Comparison of ENCODE assay signal across 7 cellular contexts in the genomic region with DNA sequence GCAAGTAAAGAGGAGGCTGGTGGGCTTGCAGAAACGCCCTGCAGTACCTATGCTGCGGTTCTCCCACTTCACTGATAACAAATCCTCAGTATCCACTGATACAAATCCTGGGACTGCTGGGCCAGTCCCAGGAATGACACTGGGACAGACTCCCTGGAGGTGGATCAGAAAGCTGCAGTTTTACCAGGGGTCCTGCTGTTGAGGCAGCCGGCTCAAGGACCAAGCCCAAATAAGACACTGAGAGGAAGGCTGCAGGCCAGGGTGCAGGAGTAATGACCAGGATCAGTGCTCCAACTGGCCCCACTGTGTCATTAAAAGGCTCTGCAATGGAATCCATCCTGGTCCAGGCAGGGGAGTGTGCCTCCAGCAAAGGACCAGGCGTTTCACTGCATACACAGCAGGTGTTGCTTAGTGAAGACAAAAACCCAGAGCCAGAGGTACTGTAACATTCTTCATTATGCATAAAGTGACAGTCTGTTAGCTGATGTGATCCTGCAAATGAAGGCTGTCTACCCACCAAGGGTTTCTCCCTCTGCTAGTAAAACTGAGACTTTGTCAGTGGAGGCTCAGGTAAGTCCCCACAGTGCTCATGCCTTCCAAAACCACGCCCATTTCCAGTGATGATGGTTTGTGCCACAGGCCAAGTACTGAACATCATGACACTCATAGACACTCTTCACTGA. TPM values are rescaled to one million over a fixed set of nuclear protein-coding genes. Genes with fewer than 3 reads are reported as not detected.
A peak's percentile ranks its signal among the peaks of the same experiment; 100 is the strongest.
DNase-seq lines count a peak whose midpoint lies in the region; ATAC-seq and TF ChIP-seq lines count a peak whose summit lies in the region.

No MANE protein-coding gene starts in this region.

- peaks cover 20% of the 10 kb centered on the region for H3K4me1 ChIP-seq in skeletal muscle satellite cell (ENCODE audit: control insufficient read depth, insufficient read depth, low read length)
- H3K4me1 ChIP-seq in ascending aorta, result peaks cover 3 to 18% of the 10 kb centered on the region in 2 donors

- no peak overlapping the region for H3K27ac ChIP-seq in ascending aorta

- no peak overlapping the region for H3K9ac ChIP-seq in skeletal muscle satellite cell (ENCODE audit: low read depth, low read length)

- peaks cover 26% of the 10 kb centered on the region for H3K36me3 Mint-ChIP-seq in activated naive CD8-positive, alpha-beta T cell treated with anti-CD3 and anti-CD28 coated beads, Interleukin-2, amount 50 U/mL, for 24 hours (ENCODE audit: low read depth)

- H3K9me3 ChIP-seq in skeletal muscle satellite cell (replicated peaks; ENCODE audit: low read length) (no peaks in the 10 kb centered on the region), ascending aorta (no peaks in the 10 kb centered on the region)

- no peaks in the 10 kb centered on the region for H3K9me3 Mint-ChIP-seq in activated naive CD8-positive, alpha-beta T cell treated with anti-CD3 and anti-CD28 coated beads, Interleukin-2, amount 50 U/mL, for 24 hours

- peak overlapping the region; percentile 80 for H3K4me2 ChIP-seq in skeletal muscle satellite cell (ENCODE audit: low read length)

- H3K4me1 Mint-ChIP-seq in activated naive CD8-positive, alpha-beta T cell treated with anti-CD3 and anti-CD28 coated beads, Interleukin-2, amount 50 U/mL, for 24 hours, result peaks cover 34% of the 10 kb centered on the region

- no peaks in the 10 kb centered on the region for H3K27me3 ChIP-seq in skeletal muscle satellite cell (ENCODE audit: control insufficient read depth, insufficient read depth, low read length)
- H3K27me3 ChIP-seq in ascending aorta, result no peaks in the 10 kb centered on the region

- peak; percentile 57 for ATAC-seq in activated naive CD8-positive, alpha-beta T cell treated with anti-CD3 and anti-CD28 coated beads, Interleukin-2, amount 50 U/mL, for 24 hours

- peak overlapping the region; percentile 84 for H3K4me3 Mint-ChIP-seq in activated naive CD8-positive, alpha-beta T cell treated with anti-CD3 and anti-CD28 coated beads, Interleukin-2, amount 50 U/mL, for 24 hours

- H3K27me3 Mint-ChIP-seq in activated naive CD8-positive, alpha-beta T cell treated with anti-CD3 and anti-CD28 coated beads, Interleukin-2, amount 50 U/mL, for 24 hours, result no peaks in the 10 kb centered on the region

- intact Hi-C loops in ascending aorta (cut with DNase I), result loop anchor here (10.0 kb wide), 1 partner anchor 406 kb away; a partner anchor contains a TSS

- peak overlapping the region; percentile 57 for H3K27ac Mint-ChIP-seq in activated naive CD8-positive, alpha-beta T cell treated with anti-CD3 and anti-CD28 coated beads, Interleukin-2, amount 50 U/mL, for 24 hours

- TF ChIP-seq CTCF in GM13976 (IDR thresholded peaks at IDR 0.05; ENCODE audit: borderline replicate concordance, control extremely low read depth, extremely low read depth, insufficient read depth, missing control alignments) (no peak), ascending aorta (IDR thresholded peaks at IDR 0.05) (no peak)

- H3K4me3 ChIP-seq in Jurkat, Clone E6-1 (ENCODE audit: low read length), result peak overlapping the region; percentile 95
- H3K4me3 ChIP-seq in skeletal muscle satellite cell (ENCODE audit: low read length), result no peak overlapping the region
- H3K4me3 ChIP-seq in ascending aorta, result no peak overlapping the region

- H3K36me3 ChIP-seq in skeletal muscle satellite cell (ENCODE audit: insufficient read depth, low read length), result peaks cover 40% of the 10 kb centered on the region
- H3K36me3 ChIP-seq in ascending aorta, result peaks cover 33 to 34% of the 10 kb centered on the region in 2 donors

- DNase-seq in GM13976 (ENCODE audit: low spot score), result peak; percentile 49
- no peak for DNase-seq in Jurkat, Clone E6-1 (ENCODE audit: low read depth, low spot score)
- peak; percentile 46 for DNase-seq in activated naive CD8-positive, alpha-beta T cell treated with anti-CD3 and anti-CD28 coated beads, Interleukin-2, amount 50 U/mL, for 24 hours
- no peak for DNase-seq in NCI-H2196 (lab: John Stamatoyannopoulos, UW; ENCODE audit: unreplicated experiment)
- DNase-seq in SHP77 (lab: John Stamatoyannopoulos, UW), result no peak
- no peak for DNase-seq in ascending aorta (ENCODE audit: low spot score in 2 of 2)

- in situ Hi-C loops in GM13976 (cut with MboI; ENCODE audit: low sequenced_read_pairs, unreplicated experiment), result no loop called here

RNA-seq across cellular contexts. Expression of a gene that starts 1.4 kb away (rescaled TPM):
- polyA plus RNA-seq in Jurkat, Clone E6-1 (2012; ENCODE audit: insufficient read depth, insufficient read length), result 98.1 TPM
- total RNA-seq in skeletal muscle satellite cell (2012; rRNA removed), result 13.1 and 15.5 TPM in 2 replicates
- total RNA-seq in ascending aorta, result 58.5 TPM

RNA-seq across cellular contexts. Expression of a gene that starts 16.5 kb away (rescaled TPM):
- 78.2 TPM for polyA plus RNA-seq in Jurkat, Clone E6-1 (2012; ENCODE audit: insufficient read depth, insufficient read length)
- total RNA-seq in skeletal muscle satellite cell (2012; rRNA removed), result 41.9 and 47.1 TPM in 2 replicates
- 14.7 TPM for total RNA-seq in ascending aorta

RNA-seq across cellular contexts. Expression of a gene that starts 17.3 kb away (rescaled TPM):
- 78.7 TPM for polyA plus RNA-seq in Jurkat, Clone E6-1 (2012; ENCODE audit: insufficient read depth, insufficient read length)
- 15.3 and 16.0 TPM in 2 replicates for total RNA-seq in skeletal muscle satellite cell (2012; rRNA removed)
- 36.2 TPM for total RNA-seq in ascending aorta

RNA-seq across cellular contexts. Expression of a gene that starts 30.1 kb away (rescaled TPM):
- polyA plus RNA-seq in Jurkat, Clone E6-1 (2012; ENCODE audit: insufficient read depth, insufficient read length), result 130 TPM
- total RNA-seq in skeletal muscle satellite cell (2012; rRNA removed), result 59.8 and 88.0 TPM in 2 replicates
- 81.5 TPM for total RNA-seq in ascending aorta

RNA-seq across cellular contexts. Expression of a gene that starts 30.8 kb away (rescaled TPM):
- 151 TPM for polyA plus RNA-seq in Jurkat, Clone E6-1 (2012; ENCODE audit: insufficient read depth, insufficient read length)
- total RNA-seq in skeletal muscle satellite cell (2012; rRNA removed), result 13.5 and 16.5 TPM in 2 replicates
- total RNA-seq in ascending aorta, result not detected

Comparison
In these comparisons a context has a peak if more than half of its experiments do, and no peak if none do; other contexts are left out.
1. DNase-seq: peak in GM13976 (single experiment) and activated naive CD8-positive, alpha-beta T cell treated with anti-CD3 and anti-CD28 coated beads, Interleukin-2, amount 50 U/mL, for 24 hours (single experiment); none in Jurkat, Clone E6-1 (single experiment), NCI-H2196 (single experiment), SHP77 (0 of 2) and ascending aorta (0 of 2).